ENCODE assay signal across 8 cellular contexts in the genomic region with DNA sequence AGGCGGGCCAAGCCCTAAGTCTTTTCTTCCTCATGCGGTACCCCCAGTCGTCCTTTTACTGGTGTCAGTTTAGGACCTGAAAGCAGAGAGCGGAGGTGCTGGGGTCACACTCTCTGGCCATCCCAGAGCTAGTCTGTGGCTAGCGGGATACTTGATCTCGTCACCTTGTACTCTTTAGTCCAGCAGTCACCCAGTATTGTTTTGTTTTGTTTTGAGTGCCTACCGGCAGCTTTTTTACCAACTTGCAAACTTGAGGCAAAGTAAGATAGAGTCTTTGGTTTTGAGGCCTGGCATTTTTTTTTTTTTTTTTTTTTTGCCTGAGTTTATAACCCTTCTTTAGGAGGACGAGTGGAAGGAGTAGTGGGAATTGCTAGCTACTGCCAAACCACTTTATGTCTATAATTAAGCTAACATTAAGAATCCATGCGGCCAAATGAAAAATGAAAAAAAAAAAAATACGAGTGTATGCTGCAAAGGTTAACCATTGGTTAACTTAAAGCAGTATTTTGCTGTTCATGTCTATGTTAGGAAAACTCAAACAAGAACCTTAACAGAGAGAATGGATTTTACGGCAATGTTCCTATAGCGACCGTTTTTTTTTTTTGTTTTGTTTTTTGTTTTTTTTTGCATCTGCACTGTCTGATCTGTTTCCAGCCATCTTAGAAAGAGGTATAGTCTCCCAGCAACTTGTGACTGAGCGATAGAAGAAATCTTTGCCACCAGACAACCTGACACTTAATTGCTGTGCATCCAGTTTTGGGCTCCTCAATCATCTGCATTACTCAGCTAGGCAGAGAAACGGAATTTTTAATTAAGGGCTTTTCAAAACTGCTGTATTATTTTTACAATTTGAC. TPM values are rescaled to one million over a fixed set of nuclear protein-coding genes. Genes with fewer than 3 reads are reported as not detected.
DNase-seq lines count a peak whose midpoint lies in the region; ATAC-seq and TF ChIP-seq lines count a peak whose summit lies in the region.

No MANE protein-coding gene starts in this region.

- H3K9me3 Mint-ChIP-seq in central memory CD8-positive, alpha-beta T cell = no peaks in the 10 kb centered on the region

- no peaks in the 10 kb centered on the region for H3K9me3 ChIP-seq in lung (ENCODE audit: control insufficient read depth in 2 of 2, insufficient read depth in 1 of 2, low read length in 1 of 2)

- no peaks in the 10 kb centered on the region for H3K27me3 Mint-ChIP-seq in central memory CD8-positive, alpha-beta T cell

- DNase-seq in EH (ENCODE audit: low read depth) (peak; percentile 27), NB4 (ENCODE audit: low read depth) (no peak), lung (ENCODE audit: low spot score) (no peak), NCI-H345 treated with DMSO at 0.1 percent for 48 hours (lab: John Stamatoyannopoulos, UW; ENCODE audit: unreplicated experiment) (no peak)
- no peak for DNase-seq in central memory CD8-positive, alpha-beta T cell (ENCODE audit: low spot score in 2 of 2)
- DNase-seq in stimulated activated CD4-positive, alpha-beta T cell treated with anti-CD3 and anti-CD28 coated beads, Interleukin-4, amount 100 ng/mL, for 4 hours = no peak

- H3K27ac Mint-ChIP-seq in central memory CD8-positive, alpha-beta T cell (ENCODE audit: low read depth) = peak overlapping the region; percentile 97

- peaks cover 63% of the 10 kb centered on the region for H3K4me1 Mint-ChIP-seq in central memory CD8-positive, alpha-beta T cell

- WGBS in lung, 2 donors = 3 to 4% methylated on average over 15 of the region's 15 CpGs

- no peaks in the 10 kb centered on the region for H3K27me3 ChIP-seq in lung (ENCODE audit: control insufficient read depth, insufficient read depth)

- ATAC-seq in GM21786 (IDR thresholded peaks at IDR 0.05; ENCODE audit: unreplicated experiment) (peak; percentile 3), lung (ENCODE audit: insufficient read depth, low FRiP score) (no peak), GM19467 (IDR thresholded peaks at IDR 0.05; ENCODE audit: unreplicated experiment) (no peak)
- ATAC-seq in central memory CD8-positive, alpha-beta T cell (replicated peaks; ENCODE audit: extremely low read depth, poor library complexity, severe bottlenecking) = peak; percentile 11

- H3K27ac ChIP-seq in lung (ENCODE audit: low read depth in 1 of 2, low read length in 1 of 2) = peak overlapping the region; percentile 97 to 98

- TF ChIP-seq CTCF in NB4 (IDR thresholded peaks at IDR 0.05; ENCODE audit: low read depth, low read length) (no peak), lung (IDR thresholded peaks at IDR 0.05; ENCODE audit: control extremely low read depth, extremely low read depth) (no peak)

- H3K36me3 ChIP-seq in lung (ENCODE audit: control insufficient read depth in 2 of 2, insufficient read depth in 2 of 2, low read length in 2 of 2) = no peaks in the 10 kb centered on the region

- H3K4me1 ChIP-seq in lung (ENCODE audit: control insufficient read depth in 2 of 2, insufficient read depth in 2 of 2, low read length in 2 of 2) = peaks cover 7 to 30% of the 10 kb centered on the region in 2 donors

- H3K4me3 ChIP-seq in NB4 (ENCODE audit: low read depth, low read length) = peak overlapping the region; percentile 83
- H3K4me3 ChIP-seq in lung = peak overlapping the region; percentile 77

- peak overlapping the region; percentile 98 for H3K4me3 Mint-ChIP-seq in central memory CD8-positive, alpha-beta T cell

- TF ChIP-seq POLR2A in NB4 (IDR thresholded peaks at IDR 0.05; ENCODE audit: extremely low read depth, insufficient read length) = no peak

- peaks cover 42% of the 10 kb centered on the region for H3K36me3 Mint-ChIP-seq in central memory CD8-positive, alpha-beta T cell (ENCODE audit: insufficient read depth)

RNA-seq across cellular contexts. Expression of a gene that starts 56.8 kb away (rescaled TPM):
- not detected for total RNA-seq in lung
- polyA plus RNA-seq in lung = not detected

Comparison
In these comparisons a context has a peak if more than half of its experiments do, and no peak if none do; other contexts are left out.
1. ATAC-seq: peak in GM21786 (single experiment) and central memory CD8-positive, alpha-beta T cell (single experiment); none in lung (single experiment) and GM19467 (single experiment).